In genomic region chr19:16446108-16447014, GRCh38 we compare ENCODE assay signal across 8 cellular contexts. TPM values are rescaled to one million over a fixed set of nuclear protein-coding genes. Genes with fewer than 3 reads are reported as not detected.
DNase-seq lines count a peak whose midpoint lies in the region; ATAC-seq and TF ChIP-seq lines count a peak whose summit lies in the region.

No MANE protein-coding gene starts in this region.

- H3K27ac Mint-ChIP-seq in stimulated activated naive CD8-positive, alpha-beta T cell treated with anti-CD3 and anti-CD28 coated beads, Interleukin-15, Interleukin-2, amounts not matched to agents 100 ng/mL and 50 ng/mL, for 24 hours = peak overlapping the region; percentile 91
- H3K27ac Mint-ChIP-seq in WTC11 = peak overlapping the region; percentile 87

- TF ChIP-seq CTCF in WTC11 (IDR thresholded peaks at IDR 0.05) (no peak), vagina (IDR thresholded peaks at IDR 0.05) (no peak)

- peaks cover 85% of the 10 kb centered on the region for H3K4me1 Mint-ChIP-seq in stimulated activated naive CD8-positive, alpha-beta T cell treated with anti-CD3 and anti-CD28 coated beads, Interleukin-15, Interleukin-2, amounts not matched to agents 100 ng/mL and 50 ng/mL, for 24 hours (ENCODE audit: low read depth)
- H3K4me1 Mint-ChIP-seq in WTC11 = peaks cover 42% of the 10 kb centered on the region

- no peak for TF ChIP-seq POLR2A in vagina (IDR thresholded peaks at IDR 0.05)

- CTCF ChIA-PET in WTC11 (lab: Charles Lee) = no interaction called here

- H3K9me3 ChIP-seq in vagina = no peaks in the 10 kb centered on the region

- H3K36me3 Mint-ChIP-seq in stimulated activated naive CD8-positive, alpha-beta T cell treated with anti-CD3 and anti-CD28 coated beads, Interleukin-15, Interleukin-2, amounts not matched to agents 100 ng/mL and 50 ng/mL, for 24 hours (ENCODE audit: low read depth) = peaks cover 24% of the 10 kb centered on the region
- H3K36me3 Mint-ChIP-seq in WTC11 = peaks cover 6% of the 10 kb centered on the region

- H3K36me3 ChIP-seq in vagina = no peaks in the 10 kb centered on the region

- no peak for DNase-seq in stimulated activated naive CD8-positive, alpha-beta T cell treated with anti-CD3 and anti-CD28 coated beads, Interleukin-15, Interleukin-2, amounts not matched to agents 100 U/mL and 50 U/mL, for 24 hours
- DNase-seq in WTC11 (ENCODE audit: low spot score) (no peak), kidney tubule cell (ENCODE audit: low spot score) (peak; percentile 35), vagina (ENCODE audit: extremely low spot score in 2 of 2) (no peak), ureter (ENCODE audit: low spot score) (no peak), NCI-H510A treated with DMSO at 0.1 percent for 48 hours (lab: John Stamatoyannopoulos, UW) (no peak), mucosa of gallbladder (ENCODE audit: low spot score) (no peak)

- ATAC-seq in stimulated activated naive CD8-positive, alpha-beta T cell treated with anti-CD3 and anti-CD28 coated beads, Interleukin-15, Interleukin-2, amounts not matched to agents 100 U/mL and 50 U/mL, for 24 hours = no peak
- ATAC-seq in WTC11 = no peak

- POLR2A ChIA-PET in WTC11 (lab: Charles Lee) = no interaction called here

- no peaks in the 10 kb centered on the region for H3K27me3 ChIP-seq in vagina

- H3K4me1 ChIP-seq in vagina = peaks cover 56% of the 10 kb centered on the region

- no peaks in the 10 kb centered on the region for H3K27me3 Mint-ChIP-seq in stimulated activated naive CD8-positive, alpha-beta T cell treated with anti-CD3 and anti-CD28 coated beads, Interleukin-15, Interleukin-2, amounts not matched to agents 100 ng/mL and 50 ng/mL, for 24 hours
- H3K27me3 Mint-ChIP-seq in WTC11 (ENCODE audit: low read depth) = no peaks in the 10 kb centered on the region

- no peak overlapping the region for H3K4me3 ChIP-seq in vagina

- H3K4me3 Mint-ChIP-seq in stimulated activated naive CD8-positive, alpha-beta T cell treated with anti-CD3 and anti-CD28 coated beads, Interleukin-15, Interleukin-2, amounts not matched to agents 100 ng/mL and 50 ng/mL, for 24 hours = peak overlapping the region; percentile 12
- no peak overlapping the region for H3K4me3 Mint-ChIP-seq in WTC11

- intact Hi-C loops in vagina (cut with DNase I) = no loop called here

- no peaks in the 10 kb centered on the region for H3K9me3 Mint-ChIP-seq in stimulated activated naive CD8-positive, alpha-beta T cell treated with anti-CD3 and anti-CD28 coated beads, Interleukin-15, Interleukin-2, amounts not matched to agents 100 ng/mL and 50 ng/mL, for 24 hours
- H3K9me3 Mint-ChIP-seq in WTC11 = no peaks in the 10 kb centered on the region

- peak overlapping the region; percentile 67 for H3K27ac ChIP-seq in vagina

TF ChIP-seq in WTC11, 78 proteins besides CTCF, POLR2A, EP300 and RAD21:
- no peak for TF ChIP-seq ZSCAN18 (CRISPR knock-in tag; IDR thresholded peaks at IDR 0.05)
- no peak for TF ChIP-seq GRHL2 (CRISPR knock-in tag; IDR thresholded peaks at IDR 0.05; ENCODE audit: insufficient replicate concordance, severe bottlenecking)
- no peak for TF ChIP-seq HMGA2 (CRISPR knock-in tag; IDR thresholded peaks at IDR 0.05)
- TF ChIP-seq ELF4 (CRISPR knock-in tag; IDR thresholded peaks at IDR 0.05; ENCODE audit: low read depth) = no peak
- no peak for TF ChIP-seq RORB (CRISPR knock-in tag; IDR thresholded peaks at IDR 0.05)
- no peak for TF ChIP-seq ZMAT4 (CRISPR knock-in tag; IDR thresholded peaks at IDR 0.05)
- no peak for TF ChIP-seq MYBL2 (CRISPR knock-in tag; IDR thresholded peaks at IDR 0.05)
- TF ChIP-seq ZNF416 (CRISPR knock-in tag; IDR thresholded peaks at IDR 0.05) = no peak
- no peak for TF ChIP-seq RELA (CRISPR knock-in tag; IDR thresholded peaks at IDR 0.05; ENCODE audit: borderline replicate concordance)
- TF ChIP-seq NR1H2 (CRISPR knock-in tag; IDR thresholded peaks at IDR 0.05) = no peak
- TF ChIP-seq MLX (CRISPR knock-in tag; IDR thresholded peaks at IDR 0.05) = no peak
- TF ChIP-seq PRDM15 (CRISPR knock-in tag; IDR thresholded peaks at IDR 0.05) = no peak
- TF ChIP-seq ATF1 (CRISPR knock-in tag; IDR thresholded peaks at IDR 0.05) = no peak
- no peak for TF ChIP-seq MAX (CRISPR knock-in tag; IDR thresholded peaks at IDR 0.05)
- TF ChIP-seq ZBTB21 (CRISPR knock-in tag; IDR thresholded peaks at IDR 0.05; ENCODE audit: borderline replicate concordance) = no peak
- TF ChIP-seq SP1 (CRISPR knock-in tag; conservative IDR thresholded peaks at IDR 0.05) = no peak
- no peak for TF ChIP-seq ZNF671 (CRISPR knock-in tag; IDR thresholded peaks at IDR 0.05)
- TF ChIP-seq ZNF121 (CRISPR knock-in tag; IDR thresholded peaks at IDR 0.05) = no peak

RNA-seq across cellular contexts. Expression of gene EPS15L1, which starts 25.4 kb away (rescaled TPM):
- 37.9 to 44.8 TPM (median 39.1 TPM) in 3 replicates for total RNA-seq in WTC11 (2021)
- 34.6 TPM for total RNA-seq in vagina
- 51.9 TPM for total RNA-seq in ureter
- total RNA-seq in mucosa of gallbladder = 46.1 TPM

RNA-seq across cellular contexts. Expression of gene CALR3, which starts 49.6 kb away (rescaled TPM):
- total RNA-seq in WTC11 (2021) = 0.21 to 0.87 TPM (median 0.50 TPM) in 3 replicates
- total RNA-seq in vagina = not detected
- not detected for total RNA-seq in ureter
- not detected for total RNA-seq in mucosa of gallbladder

RNA-seq across cellular contexts. Expression of gene C19orf44, which starts 49.8 kb away (rescaled TPM):
- total RNA-seq in WTC11 (2021) = 3.4 to 4.8 TPM (median 4.1 TPM) in 3 replicates
- total RNA-seq in vagina = 7.4 TPM
- 5.2 TPM for total RNA-seq in ureter
- 11.2 TPM for total RNA-seq in mucosa of gallbladder
